In the genomic region with DNA sequence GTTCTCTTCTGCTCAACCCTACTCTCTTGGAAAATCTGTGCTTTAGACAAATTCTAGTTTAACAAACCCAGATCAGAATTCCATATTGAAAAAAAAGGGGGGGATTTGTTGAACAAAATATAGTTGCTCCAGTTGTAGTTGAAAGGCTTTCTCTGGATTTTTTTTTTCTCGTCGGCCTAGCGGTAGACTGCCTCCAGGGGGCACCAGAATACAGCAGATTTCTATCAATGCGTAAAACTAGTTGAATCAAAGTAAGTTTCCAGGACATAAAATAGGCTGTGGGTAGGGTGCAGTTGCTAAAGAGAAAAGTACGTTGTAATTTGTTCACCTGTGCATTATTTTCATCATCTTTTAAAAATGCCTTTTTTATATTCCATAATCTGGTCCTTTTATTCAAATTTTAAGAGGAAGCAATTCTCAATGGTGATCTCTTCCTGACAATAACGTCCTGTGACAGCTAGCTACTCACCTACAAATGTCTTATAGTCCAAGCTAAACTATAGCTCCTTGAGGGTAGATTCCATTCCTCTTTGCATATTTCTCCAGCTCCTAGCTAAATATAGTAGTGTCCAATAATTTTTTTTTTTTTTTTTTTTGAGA, we compare ENCODE assay signal across 8 cellular contexts.
DNase-seq lines count a peak whose midpoint lies in the region; ATAC-seq and TF ChIP-seq lines count a peak whose summit lies in the region.

No MANE protein-coding gene starts in this region.

- H3K27ac ChIP-seq in cardiac muscle cell, result no peak overlapping the region

- H3K4me3 ChIP-seq in cardiac muscle cell, result no peak overlapping the region

- H3K4me1 ChIP-seq in cardiac muscle cell (ENCODE audit: low read depth), result no peaks in the 10 kb centered on the region

- H3K36me3 Mint-ChIP-seq in activated naive CD8-positive, alpha-beta T cell treated with anti-CD3 and anti-CD28 coated beads, Interleukin-2, amount 10 ng/mL, durations not matched to agents 7 days and 5 days, result no peaks in the 10 kb centered on the region

- DNase-seq in COR-L47 (lab: John Stamatoyannopoulos, UW), result peak; percentile 26
- DNase-seq in HuH-7.5 (ENCODE audit: low spot score), result peak; percentile 25
- DNase-seq in SKM-1 treated with dmso at 0.1 percent for 144 hours (lab: John Stamatoyannopoulos, UW; ENCODE audit: unreplicated experiment), result peak; percentile 8
- DNase-seq in activated naive CD8-positive, alpha-beta T cell treated with anti-CD3 and anti-CD28 coated beads, Interleukin-2, amount 10 ng/mL, durations not matched to agents 7 days and 5 days, result peak; percentile 50
- DNase-seq in cardiac muscle cell (ENCODE audit: low read depth in 1 of 2, low spot score in 1 of 2), result peak; percentile 64 to 69
- DNase-seq in retina, result peak; percentile 69
- no peak for DNase-seq in NCI-H2227 treated with DMSO at 0.1 percent for 48 hours (lab: John Stamatoyannopoulos, UW)

- peaks cover 2% of the 10 kb centered on the region for H3K27me3 Mint-ChIP-seq in activated naive CD8-positive, alpha-beta T cell treated with anti-CD3 and anti-CD28 coated beads, Interleukin-2, amount 10 ng/mL, durations not matched to agents 7 days and 5 days

- no peak for ATAC-seq in activated naive CD8-positive, alpha-beta T cell treated with anti-CD3 and anti-CD28 coated beads, Interleukin-2, amount 10 ng/mL, durations not matched to agents 7 days and 5 days (ENCODE audit: low read depth)
- no peak for ATAC-seq in HG03354 (IDR thresholded peaks at IDR 0.05; ENCODE audit: poor library complexity, severe bottlenecking, unreplicated experiment)

- POLR2A ChIA-PET in activated naive CD8-positive, alpha-beta T cell treated with anti-CD3 and anti-CD28 coated beads, Interleukin-2, amount 10 ng/mL, durations not matched to agents 7 days and 5 days (lab: Charles Lee), result no interaction called here

- no peak overlapping the region for H3K4me3 Mint-ChIP-seq in activated naive CD8-positive, alpha-beta T cell treated with anti-CD3 and anti-CD28 coated beads, Interleukin-2, amount 10 ng/mL, durations not matched to agents 7 days and 5 days

- H3K9me3 ChIP-seq in cardiac muscle cell (ENCODE audit: low read depth), result no peaks in the 10 kb centered on the region

- peaks cover 4% of the 10 kb centered on the region for H3K4me1 Mint-ChIP-seq in activated naive CD8-positive, alpha-beta T cell treated with anti-CD3 and anti-CD28 coated beads, Interleukin-2, amount 10 ng/mL, durations not matched to agents 7 days and 5 days

- peaks cover under 1% of the 10 kb centered on the region for H3K9me3 Mint-ChIP-seq in activated naive CD8-positive, alpha-beta T cell treated with anti-CD3 and anti-CD28 coated beads, Interleukin-2, amount 10 ng/mL, durations not matched to agents 7 days and 5 days

- no peaks in the 10 kb centered on the region for H3K36me3 ChIP-seq in cardiac muscle cell

- peak; percentile 97 for TF ChIP-seq CTCF in cardiac muscle cell (IDR thresholded peaks at IDR 0.05; ENCODE audit: low read depth, low read length)

- H3K27me3 ChIP-seq in cardiac muscle cell, result no peaks in the 10 kb centered on the region

- no peak overlapping the region for H3K27ac Mint-ChIP-seq in activated naive CD8-positive, alpha-beta T cell treated with anti-CD3 and anti-CD28 coated beads, Interleukin-2, amount 10 ng/mL, durations not matched to agents 7 days and 5 days
